18 cellular contexts compared by ENCODE assay signal in the genomic region with DNA sequence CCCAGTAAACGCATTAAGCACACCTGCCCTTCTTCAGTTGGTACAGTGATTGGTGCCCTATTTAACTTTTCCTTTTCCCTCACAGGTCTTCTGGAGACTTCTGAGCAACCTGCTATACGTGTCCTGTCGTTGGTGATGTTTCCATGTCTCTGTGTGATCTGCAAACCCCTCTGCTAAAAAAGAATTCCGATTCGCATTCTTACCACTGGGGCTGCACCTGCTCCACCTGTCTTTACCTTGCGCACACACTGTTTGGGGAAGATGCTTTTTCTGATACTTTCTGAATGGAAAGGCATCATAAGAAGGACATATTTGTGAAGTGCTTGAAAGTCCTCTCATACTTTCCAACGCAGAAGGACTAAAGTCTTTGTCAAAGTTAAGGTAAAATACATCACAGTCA.
"Had no signal": no experiment of that assay in that cellular context is flagged by ENCODE, and none has a peak within 500 bp of the region (broad histone marks: within the 10 kb centered on the region; RNA-seq: fewer than 3 reads in every experiment).

No MANE protein-coding gene starts in this region.

- H3K27me3 ChIP-seq: gastroesophageal sphincter, right atrium auricular region, thyroid gland, uterus had no signal

- H3K36me3 Mint-ChIP-seq: brain; stimulated activated effector memory CD8-positive, alpha-beta T cell treated with anti-CD3 and anti-CD28 coated beads, Interleukin-12 subunit alpha, Interleukin-12 subunit beta, amount 100 ng/mL, for 72 hours had no signal

- H3K27ac Mint-ChIP-seq: activated CD4-positive, alpha-beta T cell treated with anti-CD3 and anti-CD28 coated beads, Interleukin-2, amount 10 ng/mL, durations not matched to agents 7 days and 5 days; activated naive CD4-positive, alpha-beta T cell treated with anti-CD3 and anti-CD28 coated beads, Interleukin-2, amount 50 U/mL, for 72 hours; stimulated activated effector memory CD8-positive, alpha-beta T cell treated with anti-CD3 and anti-CD28 coated beads, Interleukin-12 subunit alpha, Interleukin-12 subunit beta, amount 100 ng/mL, for 72 hours had no signal

- H3K9me3 Mint-ChIP-seq: activated CD4-positive, alpha-beta T cell treated with anti-CD3 and anti-CD28 coated beads, Interleukin-2, amount 10 ng/mL, durations not matched to agents 7 days and 5 days had no signal

- H3K4me3 ChIP-seq: gastroesophageal sphincter, right atrium auricular region, thyroid gland, uterus had no signal

- ATAC-seq: activated naive CD4-positive, alpha-beta T cell treated with anti-CD3 and anti-CD28 coated beads, Interleukin-2, amount 50 U/mL, for 72 hours; gastroesophageal sphincter; stimulated activated effector memory CD8-positive, alpha-beta T cell treated with anti-CD3 and anti-CD28 coated beads, Interleukin-12 subunit alpha, Interleukin-12 subunit beta, amount 100 ng/mL, for 72 hours had no signal

- H3K4me1 ChIP-seq: gastroesophageal sphincter, thyroid gland, uterus had no signal

- H3K9me3 ChIP-seq: gastroesophageal sphincter, right atrium auricular region, thyroid gland, uterus had no signal

- DNase-seq: activated CD4-positive, alpha-beta T cell treated with anti-CD3 and anti-CD28 coated beads, Interleukin-2, amount 10 ng/mL, durations not matched to agents 7 days and 5 days; activated CD4-positive, CD25-positive, alpha-beta regulatory T cell; activated T-cell treated with anti-CD3 and anti-CD28 coated beads, Interleukin-2, amount 50 U/mL, for 1 hour; amygdala; effector memory CD4-positive, alpha-beta T cell; kidney glomerular epithelial cell; midbrain; posterior cingulate gyrus; T1000; thyroid gland; uterus had no signal

- H3K36me3 ChIP-seq: gastroesophageal sphincter, right atrium auricular region, thyroid gland, uterus had no signal

- H3K27ac ChIP-seq: epithelial cell of prostate, gastroesophageal sphincter, right atrium auricular region, thyroid gland, uterus had no signal

- H3K27me3 Mint-ChIP-seq: activated CD4-positive, alpha-beta T cell treated with anti-CD3 and anti-CD28 coated beads, Interleukin-2, amount 10 ng/mL, durations not matched to agents 7 days and 5 days; brain; central memory CD8-positive, alpha-beta T cell had no signal

- H3K4me1 Mint-ChIP-seq: activated CD4-positive, alpha-beta T cell treated with anti-CD3 and anti-CD28 coated beads, Interleukin-2, amount 10 ng/mL, durations not matched to agents 7 days and 5 days; central memory CD8-positive, alpha-beta T cell; stimulated activated effector memory CD8-positive, alpha-beta T cell treated with anti-CD3 and anti-CD28 coated beads, Interleukin-12 subunit alpha, Interleukin-12 subunit beta, amount 100 ng/mL, for 72 hours had no signal

- H3K4me3 Mint-ChIP-seq: activated CD4-positive, alpha-beta T cell treated with anti-CD3 and anti-CD28 coated beads, Interleukin-2, amount 10 ng/mL, durations not matched to agents 7 days and 5 days; central memory CD8-positive, alpha-beta T cell; stimulated activated effector memory CD8-positive, alpha-beta T cell treated with anti-CD3 and anti-CD28 coated beads, Interleukin-12 subunit alpha, Interleukin-12 subunit beta, amount 100 ng/mL, for 72 hours had no signal
